In genomic region chr3:187000711-187001151, GRCh38 we compare ENCODE assay signal across 9 cellular contexts.
DNase-seq lines count a peak whose midpoint lies in the region; ATAC-seq and TF ChIP-seq lines count a peak whose summit lies in the region.
"Had no signal": no experiment of that assay in that cellular context is flagged by ENCODE, and none has a peak within 500 bp of the region (broad histone marks: within the 10 kb centered on the region; RNA-seq: fewer than 3 reads in every experiment).

No MANE protein-coding gene starts in this region.

- H3K27me3 ChIP-seq in sigmoid colon: no peaks in the 10 kb centered on the region
- H3K27me3 ChIP-seq: ascending aorta had no signal

- H3K9me3 ChIP-seq in mucosa of descending colon (no peaks in the 10 kb centered on the region), sigmoid colon (no peaks in the 10 kb centered on the region)
- H3K9me3 ChIP-seq: ascending aorta had no signal

- TF ChIP-seq CTCF in NB4 (IDR thresholded peaks at IDR 0.05; ENCODE audit: low read depth, low read length): no peak
- no peak for TF ChIP-seq CTCF in mucosa of descending colon (IDR thresholded peaks at IDR 0.05)
- TF ChIP-seq CTCF in RWPE1 (conservative IDR thresholded peaks at IDR 0.05; ENCODE audit: low read depth): no peak
- no peak for TF ChIP-seq CTCF in sigmoid colon (IDR thresholded peaks at IDR 0.05)

- POLR2A ChIA-PET in RWPE1 (lab: Yijun Ruan, JAX; ENCODE audit: low non-redundant PET): no interaction called here

- H3K4me3 ChIP-seq in NB4 (ENCODE audit: low read depth, low read length) (no peak overlapping the region), mucosa of descending colon (no peak overlapping the region), sigmoid colon (no peak overlapping the region)
- H3K4me3 ChIP-seq: ascending aorta had no signal

- no peak for TF ChIP-seq EP300 in sigmoid colon (IDR thresholded peaks at IDR 0.05)

- DNase-seq in NB4 (ENCODE audit: low read depth) (peak; percentile 57), mucosa of descending colon (no peak), NCI-H510A (lab: John Stamatoyannopoulos, UW) (no peak), cardiac septum (ENCODE audit: low spot score) (no peak), RWPE1 (ENCODE audit: low spot score) (no peak), sigmoid colon (no peak)

- WGBS in sigmoid colon, 2 donors: 62 to 84% methylated on average over 4 of the region's 4 CpGs

- CTCF ChIA-PET in RWPE1 (lab: Yijun Ruan, JAX): no interaction called here

- H3K36me3 ChIP-seq in mucosa of descending colon (ENCODE audit: low read depth) (no peaks in the 10 kb centered on the region), sigmoid colon (no peaks in the 10 kb centered on the region)
- H3K36me3 ChIP-seq: ascending aorta had no signal

- ATAC-seq in GM18861 (IDR thresholded peaks at IDR 0.05; ENCODE audit: unreplicated experiment) (peak; percentile 53), HG02571 (IDR thresholded peaks at IDR 0.05; ENCODE audit: unreplicated experiment) (peak; percentile 69), mucosa of descending colon (peak; percentile 58)

- H3K27ac ChIP-seq in RWPE1: no peak overlapping the region
- no peak overlapping the region for H3K27ac ChIP-seq in sigmoid colon

- H3K4me1 ChIP-seq in mucosa of descending colon (ENCODE audit: low read depth) (no peaks in the 10 kb centered on the region), sigmoid colon (no peaks in the 10 kb centered on the region)

- intact Hi-C loops in mucosa of descending colon (cut with DNase I, micrococcal nuclease): no loop called here
- intact Hi-C loops in cardiac septum (cut with DNase I): no loop called here
- intact Hi-C loops in sigmoid colon (cut with DNase I): no loop called here

- TF ChIP-seq POLR2A in NB4 (IDR thresholded peaks at IDR 0.05; ENCODE audit: extremely low read depth, insufficient read length) (no peak), sigmoid colon (IDR thresholded peaks at IDR 0.05) (no peak)
